Comparison of ENCODE assay signal across 9 cellular contexts in genomic region chr13:47991859-47992258, GRCh38.
"Had no signal": no experiment of that assay in that cellular context is flagged by ENCODE, and none has a peak within 500 bp of the region (broad histone marks: within the 10 kb centered on the region; RNA-seq: fewer than 3 reads in every experiment).

No MANE protein-coding gene starts in this region.

- H3K4me2 ChIP-seq: GM23338 had no signal

- H3K4me3 ChIP-seq: GM23338, K562 had no signal

- DNase-seq: H9, HCEC 1CT, HFFc6, IMR-90 had no signal

- H3K27ac ChIP-seq: HL-60 had no signal

- H2AFZ ChIP-seq: GM23338 had no signal

- FAIRE-seq: H1, H54, K562 had no signal

- ATAC-seq: GM23338, K562 had no signal
